ENCODE assay signal across 37 cellular contexts in the genomic region with DNA sequence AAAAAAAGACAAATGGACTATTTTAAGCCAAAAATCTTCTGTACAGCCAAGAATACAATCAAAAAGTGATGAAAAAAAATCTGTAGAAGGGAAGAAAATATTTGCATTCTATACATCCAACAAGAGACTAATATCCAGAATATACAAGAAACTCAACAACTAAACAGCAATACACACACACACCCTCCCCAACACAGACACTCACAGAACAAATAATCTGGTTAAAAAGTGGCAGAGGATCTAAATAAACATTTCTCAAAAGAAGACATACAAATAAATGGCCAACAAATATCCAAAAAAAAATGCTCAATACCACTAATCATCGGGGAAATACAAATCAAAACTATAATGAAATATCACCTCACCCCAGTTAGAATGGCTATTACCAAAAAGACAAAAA.
DNase-seq lines count a peak whose midpoint lies in the region; ATAC-seq, FAIRE-seq and TF ChIP-seq lines count a peak whose summit lies in the region.
"Had no signal": no experiment of that assay in that cellular context is flagged by ENCODE, and none has a peak within 500 bp of the region (broad histone marks: within the 10 kb centered on the region; RNA-seq: fewer than 3 reads in every experiment).

No MANE protein-coding gene starts in this region.

- TF ChIP-seq CTCF in right lobe of liver (IDR thresholded peaks at IDR 0.05) (no peak), HepG2 (CRISPR knock-in tag; IDR thresholded peaks at IDR 0.05) (no peak), GM23338 (conservative IDR thresholded peaks at IDR 0.05; ENCODE audit: low read depth in 2 of 2) (no peak), nephron (IDR thresholded peaks at IDR 0.05; ENCODE audit: unreplicated experiment in 3 of 3) (no peak), stomach (IDR thresholded peaks at IDR 0.05) (no peak)

- H3K9me3 ChIP-seq in right lobe of liver = no peaks in the 10 kb centered on the region
- H3K9me3 ChIP-seq in HepG2 (ENCODE audit: low read length) = no peaks in the 10 kb centered on the region
- no peaks in the 10 kb centered on the region for H3K9me3 ChIP-seq in stomach
- H3K9me3 ChIP-seq: A549; BE2C; BLaER1; BLaER1 treated with 17β-estradiol and CSF1 and Interleukin-3, amounts not matched to agents 10 nM and 100 nM; Caco-2 had no signal

- H3K27ac Mint-ChIP-seq in GM23338 (0 out of 2 replicates have a peak overlapping the region, but pooled peaks have one; percentile 4), nephron (peak overlapping the region in 2 of 3 experiments; percentile 26 to 67)
- H3K27ac Mint-ChIP-seq: B cell; CD14-positive monocyte; CD4-positive, alpha-beta memory T cell; CD4-positive, alpha-beta T cell; CD4-positive, CD25-positive, alpha-beta regulatory T cell; CD8-positive, alpha-beta memory T cell; CD8-positive, alpha-beta T cell had no signal

- H3K27me3 Mint-ChIP-seq in GM23338 (ENCODE audit: insufficient read depth, low read depth, poor library complexity) = no peaks in the 10 kb centered on the region
- no peaks in the 10 kb centered on the region for H3K27me3 Mint-ChIP-seq in nephron (ENCODE audit: low read depth)
- H3K27me3 Mint-ChIP-seq: B cell; CD4-positive, alpha-beta memory T cell; CD4-positive, alpha-beta T cell; CD4-positive, CD25-positive, alpha-beta regulatory T cell; CD8-positive, alpha-beta memory T cell had no signal

- H4K20me1 ChIP-seq in HepG2 (ENCODE audit: insufficient read depth, low read length) (no peaks in the 10 kb centered on the region), GM23338 (replicated peaks; ENCODE audit: insufficient read depth) (no peaks in the 10 kb centered on the region)
- H4K20me1 ChIP-seq: BLaER1; BLaER1 treated with 17β-estradiol and CSF1 and Interleukin-3, amounts not matched to agents 10 nM and 100 nM had no signal

- H3K27ac ChIP-seq in right lobe of liver (peak overlapping the region in 1 of 3 donors; percentile 20), HepG2 (ENCODE audit: extremely low read length, insufficient read depth, low read length) (no peak overlapping the region), GM23338 (ENCODE audit: low read depth) (no peak overlapping the region), stomach (no peak overlapping the region)
- H3K27ac ChIP-seq: 22Rv1; A549; BLaER1; BLaER1 treated with 17β-estradiol and CSF1 and Interleukin-3, amounts not matched to agents 10 nM and 100 nM; C4-2B had no signal

- no peak for TF ChIP-seq POLR2A in right lobe of liver (IDR thresholded peaks at IDR 0.05)
- TF ChIP-seq POLR2A in HepG2 (IDR thresholded peaks at IDR 0.05; ENCODE audit: insufficient read depth in 1 of 2, low read depth in 2 of 2, low read length in 2 of 2) = no peak
- no peak for TF ChIP-seq POLR2A in stomach (IDR thresholded peaks at IDR 0.05)

- BruUV-seq in HepG2 (replicated peaks; lab: Mats Ljungman, UMichigan) = no TSS peak

- no peak overlapping the region for H3K4me3 Mint-ChIP-seq in GM23338
- no peak overlapping the region for H3K4me3 Mint-ChIP-seq in nephron
- H3K4me3 Mint-ChIP-seq: B cell; CD14-positive monocyte; CD4-positive, alpha-beta memory T cell; CD4-positive, alpha-beta T cell; CD4-positive, CD25-positive, alpha-beta regulatory T cell; CD8-positive, alpha-beta memory T cell; CD8-positive, alpha-beta T cell had no signal

- H3K4me3 ChIP-seq in right lobe of liver (no peak overlapping the region), HepG2 (replicated peaks in 1 of 3; ENCODE audit: insufficient read depth in 1 of 3, low read depth in 2 of 3, low read length in 3 of 3) (no peak overlapping the region), GM23338 (no peak overlapping the region), stomach (no peak overlapping the region)
- H3K4me3 ChIP-seq: A549; BLaER1; BLaER1 treated with 17β-estradiol and CSF1 and Interleukin-3, amounts not matched to agents 10 nM and 100 nM had no signal

- FAIRE-seq in HepG2 (lab: Jason Lieb, UNC) = no peak
- FAIRE-seq: A204.1, A549, D721Med had no signal

- CTCF ChIA-PET in HepG2 (lab: Yijun Ruan, JAX; ENCODE audit: low intra/inter-chr PET ratio, low total read pairs) = no interaction called here

- in situ Hi-C loops in HepG2 (cut with HindIII; ENCODE audit: extremely low pct_ligation_motif_present, low pct_unique_long_range_greater_than_20kb) = no loop called here

- H3K4me1 Mint-ChIP-seq in GM23338 (no peaks in the 10 kb centered on the region), nephron (peaks cover 28% of the 10 kb centered on the region)
- H3K4me1 Mint-ChIP-seq: B cell; CD14-positive monocyte; CD4-positive, alpha-beta memory T cell; CD4-positive, CD25-positive, alpha-beta regulatory T cell; CD8-positive, alpha-beta memory T cell had no signal

- no peak overlapping the region for H3K4me2 ChIP-seq in HepG2 (ENCODE audit: low read depth, low read length)
- no peak overlapping the region for H3K4me2 ChIP-seq in GM23338
- H3K4me2 ChIP-seq: A549; BLaER1; BLaER1 treated with 17β-estradiol and CSF1 and Interleukin-3, amounts not matched to agents 10 nM and 100 nM had no signal

- H3K36me3 Mint-ChIP-seq in GM23338 (ENCODE audit: low read depth) (no peaks in the 10 kb centered on the region), nephron (ENCODE audit: low read depth) (no peaks in the 10 kb centered on the region)
- H3K36me3 Mint-ChIP-seq: CD14-positive monocyte; CD4-positive, alpha-beta memory T cell; CD4-positive, CD25-positive, alpha-beta regulatory T cell; CD8-positive, alpha-beta memory T cell; CD8-positive, alpha-beta T cell had no signal

- no peak overlapping the region for H3K9ac ChIP-seq in HepG2 (ENCODE audit: insufficient read depth, low read depth, low read length)
- H3K9ac ChIP-seq: BLaER1; BLaER1 treated with 17β-estradiol and CSF1 and Interleukin-3, amounts not matched to agents 10 nM and 100 nM had no signal

- POLR2A ChIA-PET in HepG2 (lab: Yijun Ruan, JAX) = no interaction called here

- TF ChIP-seq RAD21 in HepG2 (CRISPR knock-in tag; IDR thresholded peaks at IDR 0.05) = no peak

- ATAC-seq in right lobe of liver (peak; percentile 32 to 66 (median 50)), HepG2 (no peak), GM23338 (no peak), left lobe of liver (peak; percentile 53), HG03045 (IDR thresholded peaks at IDR 0.05; ENCODE audit: unreplicated experiment) (no peak)
- ATAC-seq: A549; CD8-positive, alpha-beta T cell had no signal

- no peaks in the 10 kb centered on the region for H3K27me3 ChIP-seq in right lobe of liver
- H3K27me3 ChIP-seq in HepG2 (ENCODE audit: control insufficient read depth in 1 of 2, insufficient read depth in 2 of 2, low read length in 2 of 2) = no peaks in the 10 kb centered on the region; a peak in 1 of 5 replicates
- H3K27me3 ChIP-seq in GM23338 (ENCODE audit: insufficient read depth) = no peaks in the 10 kb centered on the region
- no peaks in the 10 kb centered on the region for H3K27me3 ChIP-seq in stomach
- H3K27me3 ChIP-seq: BE2C; BLaER1; BLaER1 treated with 17β-estradiol and CSF1 and Interleukin-3, amounts not matched to agents 10 nM and 100 nM had no signal

- no peaks in the 10 kb centered on the region for H3K79me2 ChIP-seq in HepG2 (ENCODE audit: insufficient read depth, low read length)
- H3K79me2 ChIP-seq in GM23338 (replicated peaks; ENCODE audit: insufficient read depth) = no peaks in the 10 kb centered on the region

- intact Hi-C loops in right lobe of liver (cut with DNase I) = no loop called here
- intact Hi-C loops in HepG2 (cut with micrococcal nuclease; ENCODE audit: unreplicated experiment) = no loop called here
- intact Hi-C loops in stomach (cut with DNase I; ENCODE audit: low total_unique reads) = no loop called here

- peaks cover 0 to 31% (median 0%) of the 10 kb centered on the region in 4 donors for H3K4me1 ChIP-seq in right lobe of liver
- no peaks in the 10 kb centered on the region for H3K4me1 ChIP-seq in HepG2 (ENCODE audit: insufficient read depth, low read length)
- no peaks in the 10 kb centered on the region for H3K4me1 ChIP-seq in GM23338 (ENCODE audit: insufficient read depth)
- H3K4me1 ChIP-seq in stomach = no peaks in the 10 kb centered on the region
- H3K4me1 ChIP-seq: A549, BE2C, Caco-2 had no signal

- no peak for TF ChIP-seq EP300 in HepG2 (IDR thresholded peaks at IDR 0.05; ENCODE audit: low read depth in 2 of 2, low read length in 2 of 2)
- TF ChIP-seq EP300 in HepG2 (CRISPR knock-in tag; IDR thresholded peaks at IDR 0.05; ENCODE audit: borderline replicate concordance) = no peak
- no peak for TF ChIP-seq EP300 in stomach (IDR thresholded peaks at IDR 0.05)

- no peak for DNase-seq in right lobe of liver
- no peak for DNase-seq in HepG2 (ENCODE audit: low spot score)
- no peak for DNase-seq in GM23338 (ENCODE audit: low spot score)
- no peak for DNase-seq in left lobe of liver (ENCODE audit: low spot score)
- DNase-seq in stomach = no peak
- DNase-seq in SKM-1 (lab: John Stamatoyannopoulos, UW; ENCODE audit: unreplicated experiment) = no peak
- DNase-seq: 8988T; ACHN; AML-193; BE2C; C1 segment of cervical spinal cord; Caco-2; Calu3; CD4-positive, alpha-beta memory T cell; CD4-positive, alpha-beta T cell; CD4-positive, CD25-positive, alpha-beta regulatory T cell; CD8-positive, alpha-beta memory T cell; CD8-positive, alpha-beta T cell; COR-L47; DMS 273 treated with DMSO at 0.1 percent for 48 hours; DMS153; DMS53; DMS79; DMS79 treated with DMSO at 0.1 percent for 48 hours; DND-41; EL had no signal

- WGBS in right lobe of liver (ENCODE audit: insufficient coverage, low coverage, low lambda C conversion rate, missing lambda C conversion rate) = 23% methylated on average over 1 of the region's 1 CpG
- WGBS in HepG2 (ENCODE audit: low lambda C conversion rate) = 0% methylated on average over 1 of the region's 1 CpG
- WGBS in stomach, 5 donors = 4 to 93% (median 48%) methylated on average over 1 of the region's 1 CpG

- H3K9me2 ChIP-seq in GM23338 (ENCODE audit: insufficient read depth) = no peaks in the 10 kb centered on the region

- H3K9me3 Mint-ChIP-seq in GM23338 = no peaks in the 10 kb centered on the region
- H3K9me3 Mint-ChIP-seq in nephron = no peaks in the 10 kb centered on the region

- H3F3A ChIP-seq in GM23338 (replicated peaks; ENCODE audit: low read depth) = no peaks in the 10 kb centered on the region

- no peaks in the 10 kb centered on the region for H3K36me3 ChIP-seq in right lobe of liver
- H3K36me3 ChIP-seq in HepG2 (replicated peaks in 1 of 2; ENCODE audit: control insufficient read depth in 1 of 2, insufficient read depth in 2 of 2, low read length in 2 of 2) = no peaks in the 10 kb centered on the region
- H3K36me3 ChIP-seq in GM23338 (ENCODE audit: insufficient read depth) = no peaks in the 10 kb centered on the region
- no peaks in the 10 kb centered on the region for H3K36me3 ChIP-seq in stomach
- H3K36me3 ChIP-seq: BE2C; BLaER1; BLaER1 treated with 17β-estradiol and CSF1 and Interleukin-3, amounts not matched to agents 10 nM and 100 nM had no signal

- no peak overlapping the region for H2AFZ ChIP-seq in HepG2 (ENCODE audit: low read length)
- no peak overlapping the region for H2AFZ ChIP-seq in GM23338

TF ChIP-seq in HepG2, 621 proteins besides CTCF, POLR2A, EP300 and RAD21 (continues in another document):
- TF ChIP-seq ZNF746 (CRISPR knock-in tag; IDR thresholded peaks at IDR 0.05) = no peak
- no peak for TF ChIP-seq ZNF629 (CRISPR knock-in tag; conservative IDR thresholded peaks at IDR 0.05)

Comparison
In these comparisons a context has a peak if more than half of its experiments do, and no peak if none do; other contexts are left out.
1. ATAC-seq: peak in right lobe of liver (4 of 4) and left lobe of liver (single experiment); none in HepG2 (single experiment), GM23338 (single experiment) and HG03045 (single experiment).